8 cellular contexts compared by ENCODE assay signal in the genomic region with DNA sequence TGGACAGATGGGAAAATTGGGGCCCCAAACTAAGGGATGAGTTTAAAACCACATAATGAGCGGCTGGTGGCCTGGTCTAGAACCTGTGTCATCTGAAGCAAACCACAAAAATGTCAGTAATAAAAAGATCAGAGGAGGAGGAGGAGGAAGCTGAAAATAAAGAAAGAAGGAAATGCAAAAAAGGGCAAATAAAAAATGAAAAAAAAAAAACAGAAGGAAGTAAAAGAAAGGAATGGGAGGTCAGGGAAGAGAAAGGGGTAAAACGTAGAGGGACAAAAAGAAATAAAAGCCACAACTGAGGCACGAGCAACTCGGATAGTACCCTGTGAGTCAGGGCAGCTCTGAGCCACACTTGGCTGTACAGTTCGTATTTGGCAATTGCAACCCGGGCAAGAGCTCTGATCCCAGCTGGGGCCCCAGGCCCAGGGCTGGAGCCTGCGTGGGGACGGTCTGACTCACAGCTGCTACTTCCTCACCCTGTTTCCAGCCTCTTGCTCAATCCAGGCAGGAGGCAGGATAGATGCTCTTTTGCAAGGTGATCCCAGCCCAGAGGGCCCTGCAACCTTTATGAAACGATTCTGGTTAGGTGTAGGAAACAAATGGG.
A peak's percentile ranks its signal among the peaks of the same experiment; 100 is the strongest.
DNase-seq lines count a peak whose midpoint lies in the region; ATAC-seq and TF ChIP-seq lines count a peak whose summit lies in the region.

No MANE protein-coding gene starts in this region.

- no CpG with 5 or more reads among the region's 9 CpGs for WGBS in neuronal stem cell (ENCODE audit: extremely low coverage in 2 of 2, insufficient read length in 2 of 2, insufficient replicate concordance in 1 of 2), 2 donors

- H2BK120ac ChIP-seq in neuronal stem cell (ENCODE audit: low read depth, low read length) = no peak overlapping the region

- H4K20me1 ChIP-seq in BLaER1 treated with 17β-estradiol and CSF1 and Interleukin-3, amounts not matched to agents 10 nM and 100 nM = no peaks in the 10 kb centered on the region; a peak in 2 of 22 replicates

- H2AK5ac ChIP-seq in neuronal stem cell (ENCODE audit: low read depth, low read length) = no peak overlapping the region

- H3K9ac ChIP-seq in BLaER1 treated with 17β-estradiol and CSF1 and Interleukin-3, amounts not matched to agents 10 nM and 100 nM = peak overlapping the region in 9 of 11 experiments; percentile 0 to 74 (median 41); a peak in 12 of 22 replicates
- no peak overlapping the region for H3K9ac ChIP-seq in neuronal stem cell (ENCODE audit: low read depth, low read length, poor library complexity)

- H3K4me2 ChIP-seq in BLaER1 treated with 17β-estradiol and CSF1 and Interleukin-3, amounts not matched to agents 10 nM and 100 nM = peak overlapping the region; percentile 53 to 79 (median 66)
- H3K4me2 ChIP-seq in neuronal stem cell (ENCODE audit: insufficient read depth, low read length, poor library complexity, severe bottlenecking) = no peak overlapping the region

- H3K27me3 ChIP-seq in BLaER1 treated with 17β-estradiol and CSF1 and Interleukin-3, amounts not matched to agents 10 nM and 100 nM = no peaks in the 10 kb centered on the region
- no peaks in the 10 kb centered on the region for H3K27me3 ChIP-seq in neuronal stem cell (ENCODE audit: control insufficient read depth in 3 of 3, insufficient read depth in 3 of 3, low read depth in 1 of 3, low read length in 3 of 3)

- no peak overlapping the region for H4K8ac ChIP-seq in neuronal stem cell (ENCODE audit: low read depth, low read length)

- H2BK15ac ChIP-seq in neuronal stem cell (ENCODE audit: low read length) = no peak overlapping the region

- H3K23ac ChIP-seq in neuronal stem cell (ENCODE audit: low read depth, low read length, poor library complexity) = no peak overlapping the region

- 0 out of 20 replicates have a peak overlapping the region, but pooled peaks of 1 of the 10 experiments have one; percentile 8 for H3K4me3 ChIP-seq in BLaER1 treated with 17β-estradiol and CSF1 and Interleukin-3, amounts not matched to agents 10 nM and 100 nM
- no peak overlapping the region for H3K4me3 ChIP-seq in epithelial cell of proximal tubule (ENCODE audit: low read depth, low read length)
- H3K4me3 ChIP-seq in neuronal stem cell (ENCODE audit: low read length in 2 of 2) = no peak overlapping the region

- no peaks in the 10 kb centered on the region for H3K9me3 ChIP-seq in BLaER1 treated with 17β-estradiol and CSF1 and Interleukin-3, amounts not matched to agents 10 nM and 100 nM (replicated peaks in 1 of 11)
- H3K9me3 ChIP-seq in neuronal stem cell (replicated peaks in 1 of 2; ENCODE audit: control insufficient read depth in 2 of 2, insufficient read depth in 1 of 2, low read depth in 1 of 2, low read length in 2 of 2) = no peaks in the 10 kb centered on the region

- no peaks in the 10 kb centered on the region for H3K36me3 ChIP-seq in BLaER1 treated with 17β-estradiol and CSF1 and Interleukin-3, amounts not matched to agents 10 nM and 100 nM
- H3K36me3 ChIP-seq in neuronal stem cell (replicated peaks in 1 of 2; ENCODE audit: control insufficient read depth in 2 of 2, insufficient read depth in 2 of 2, low read length in 2 of 2) = no peaks in the 10 kb centered on the region

- DNase-seq in NOMO-1 treated with dmso at 0.1 percent for 144 hours (lab: John Stamatoyannopoulos, UW; ENCODE audit: unreplicated experiment) (peak; percentile 93), epithelial cell of proximal tubule (ENCODE audit: low read depth) (peak; percentile 86), neuronal stem cell (ENCODE audit: low spot score) (no peak)
- DNase-seq in activated CD4-positive, CD25-positive, alpha-beta regulatory T cell treated with anti-CD3 and anti-CD28 coated beads, Interleukin-2, amount 50 U/mL, for 72 hours = no peak

- no peak for ATAC-seq in HG02588 (IDR thresholded peaks at IDR 0.05; ENCODE audit: unreplicated experiment)
- ATAC-seq in HG03432 (IDR thresholded peaks at IDR 0.05; ENCODE audit: unreplicated experiment) = no peak
- no peak for ATAC-seq in HG02884 (IDR thresholded peaks at IDR 0.05; ENCODE audit: unreplicated experiment)

- peaks cover 45 to 76% (median 63%) of the 10 kb centered on the region in 10 experiments for H3K4me1 ChIP-seq in BLaER1 treated with 17β-estradiol and CSF1 and Interleukin-3, amounts not matched to agents 10 nM and 100 nM
- peaks cover 0 to 12% of the 10 kb centered on the region in 2 donors for H3K4me1 ChIP-seq in neuronal stem cell (ENCODE audit: control insufficient read depth in 2 of 2, insufficient read depth in 1 of 2, low read depth in 1 of 2, low read length in 2 of 2)

- H3K79me1 ChIP-seq in neuronal stem cell (ENCODE audit: low read depth, low read length) = peaks cover 2% of the 10 kb centered on the region

- no peak overlapping the region for H4K91ac ChIP-seq in neuronal stem cell (ENCODE audit: low read depth, low read length, poor library complexity)

- H3K4ac ChIP-seq in neuronal stem cell (ENCODE audit: low read length) = no peak overlapping the region

- no peak overlapping the region for H2AFZ ChIP-seq in neuronal stem cell (ENCODE audit: low read length)

- no peak overlapping the region for H2BK12ac ChIP-seq in neuronal stem cell (ENCODE audit: low read length)

- peak overlapping the region; percentile 62 for H3K18ac ChIP-seq in neuronal stem cell (ENCODE audit: low read length)

- peak overlapping the region in 9 of 11 experiments; percentile 49 to 85 (median 74); a peak in 18 of 22 replicates for H3K27ac ChIP-seq in BLaER1 treated with 17β-estradiol and CSF1 and Interleukin-3, amounts not matched to agents 10 nM and 100 nM
- H3K27ac ChIP-seq in neuronal stem cell (replicated peaks; ENCODE audit: low read length) = no peak overlapping the region

- H2BK5ac ChIP-seq in neuronal stem cell (ENCODE audit: low read length) = no peak overlapping the region

- TF ChIP-seq CTCF in epithelial cell of proximal tubule (conservative IDR thresholded peaks at IDR 0.05; ENCODE audit: low read depth, low read length) = no peak

- H3K14ac ChIP-seq in neuronal stem cell (ENCODE audit: low read length) = no peak overlapping the region

Comparison
In these comparisons a context has a peak if more than half of its experiments do, and no peak if none do; other contexts are left out.
1. DNase-seq: peak in NOMO-1 treated with dmso at 0.1 percent for 144 hours (single experiment) and epithelial cell of proximal tubule (single experiment); none in neuronal stem cell (single experiment) and activated CD4-positive, CD25-positive, alpha-beta regulatory T cell treated with anti-CD3 and anti-CD28 coated beads, Interleukin-2, amount 50 U/mL, for 72 hours (single experiment).